8 cellular contexts compared by ENCODE assay signal in the genomic region with DNA sequence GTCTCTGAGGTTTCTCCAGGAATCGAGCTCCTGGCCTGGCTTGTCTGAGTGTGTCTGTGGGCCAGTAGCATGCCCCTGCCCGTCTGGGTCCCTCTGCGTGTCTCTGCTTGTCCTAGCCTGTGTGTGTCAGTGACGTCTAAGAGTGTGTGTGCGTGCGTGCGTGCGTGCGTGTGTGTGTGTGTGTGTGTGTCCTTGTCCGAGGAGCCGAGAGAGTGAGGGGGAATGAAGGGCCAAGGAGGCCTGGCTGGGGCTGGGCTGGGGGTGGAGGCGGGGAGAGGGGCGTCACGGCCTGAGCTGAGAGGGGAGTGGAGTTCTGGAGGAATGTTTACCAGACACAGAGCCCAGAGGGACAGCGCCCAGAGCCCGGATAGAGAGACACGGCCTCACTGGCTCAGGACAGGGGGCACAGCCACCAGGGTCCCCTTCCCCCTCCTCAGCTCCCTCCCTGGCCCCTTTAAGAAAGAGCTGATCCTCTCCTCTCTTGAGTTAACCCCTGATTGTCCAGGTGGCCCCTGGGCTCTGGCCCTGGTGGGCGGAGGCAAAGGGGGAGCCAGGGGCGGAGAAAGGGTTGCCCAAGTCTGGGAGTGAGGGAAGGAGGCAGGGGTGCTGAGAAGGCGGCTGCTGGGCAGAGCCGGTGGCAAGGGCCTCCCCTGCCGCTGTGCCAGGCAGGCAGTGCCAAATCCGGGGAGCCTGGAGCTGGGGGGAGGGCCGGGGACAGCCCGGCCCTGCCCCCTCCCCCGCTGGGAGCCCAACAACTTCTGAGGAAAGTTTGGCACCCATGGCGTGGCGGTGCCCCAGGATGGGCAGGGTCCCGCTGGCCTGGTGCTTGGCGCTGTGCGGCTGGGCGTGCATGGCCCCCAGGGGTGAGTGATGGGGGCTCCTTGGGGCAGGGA. TPM values are rescaled to one million over a fixed set of nuclear protein-coding genes. Genes with fewer than 3 reads are reported as not detected.
DNase-seq lines count a peak whose midpoint lies in the region; ATAC-seq, FAIRE-seq and TF ChIP-seq lines count a peak whose summit lies in the region.

A gene (plus strand): TSS at position 609 of the 893 bp plus-strand sequence. CDS start 170 bp downstream, at position 779.

- peak; percentile 93 for TF ChIP-seq POLR2A in H54 (IDR thresholded peaks at IDR 0.05; ENCODE audit: low read depth, low read length)

- ATAC-seq in left cardiac atrium (peak; percentile 80 to 83), HG02870 (IDR thresholded peaks at IDR 0.05; ENCODE audit: unreplicated experiment) (no peak), HG02588 (IDR thresholded peaks at IDR 0.05; ENCODE audit: unreplicated experiment) (no peak)

- DNase-seq in H54 (ENCODE audit: insufficient read length, low spot score): peak; percentile 87
- peak; percentile 72 for DNase-seq in amniotic stem cell (lab: John Stamatoyannopoulos, UW)
- peak; percentile 80 for DNase-seq in left cardiac atrium
- peak; percentile 61 for DNase-seq in pons (ENCODE audit: low spot score)
- DNase-seq in NCI-H510A (lab: John Stamatoyannopoulos, UW): no peak
- no peak for DNase-seq in cerebellar nuclear complex (lab: John Stamatoyannopoulos, UW)

- intact Hi-C loops in left cardiac atrium (cut with DNase I): no loop called here

- FAIRE-seq in H54 (lab: Jason Lieb, UNC): no peak

RNA-seq across cellular contexts. Expression of the gene that starts here (rescaled TPM):
- total RNA-seq in left cardiac atrium: 10 to 100 TPM; 27.5 to 31.8 TPM

Comparison
In these comparisons a context has a peak if more than half of its experiments do, and no peak if none do; other contexts are left out.
1. DNase-seq: peak in H54 (single experiment), amniotic stem cell (single experiment), left cardiac atrium (single experiment) and pons (single experiment); none in NCI-H510A (single experiment) and cerebellar nuclear complex (0 of 2).
2. ATAC-seq: peak in left cardiac atrium (2 of 2); none in HG02870 (single experiment) and HG02588 (single experiment).